In genomic region chr6:13307508-13307995, GRCh38 we compare ENCODE assay signal across 13 cellular contexts. TPM values are rescaled to one million over a fixed set of nuclear protein-coding genes. Genes with fewer than 3 reads are reported as not detected.
DNase-seq lines count a peak whose midpoint lies in the region; ATAC-seq, FAIRE-seq and TF ChIP-seq lines count a peak whose summit lies in the region.
"Had no signal": no experiment of that assay in that cellular context is flagged by ENCODE, and none has a peak within 500 bp of the region (broad histone marks: within the 10 kb centered on the region; RNA-seq: fewer than 3 reads in every experiment).

No MANE protein-coding gene starts in this region.

- H3K9me3 ChIP-seq in heart right ventricle (no peaks in the 10 kb centered on the region), smooth muscle cell (replicated peaks; ENCODE audit: low read depth) (no peaks in the 10 kb centered on the region)
- H3K9me3 ChIP-seq in CD4-positive, alpha-beta T cell (ENCODE audit: control insufficient read depth, low read length) = no peaks in the 10 kb centered on the region

- ATAC-seq in heart right ventricle (no peak), left cardiac atrium (no peak)
- no peak for ATAC-seq in CD4-positive, alpha-beta T cell (ENCODE audit: poor library complexity)
- ATAC-seq: stimulated activated memory B cell treated with anti-CD40 and anti-IgM and Interleukin-4, amounts not matched to agents 10 μg/mL and 1 μg/mL and 100 μg/mL, for 72 hours had no signal

- H3K4me3 Mint-ChIP-seq in CD4-positive, alpha-beta T cell = no peak overlapping the region
- H3K4me3 Mint-ChIP-seq: CD8-positive, alpha-beta memory T cell; stimulated activated memory B cell treated with anti-CD40 and anti-IgM and Interleukin-4, amounts not matched to agents 10 μg/mL and 1 μg/mL and 100 μg/mL, for 72 hours had no signal

- H3K4me1 ChIP-seq in heart right ventricle = peaks cover 12 to 54% (median 30%) of the 10 kb centered on the region in 9 donors
- H3K4me1 ChIP-seq in smooth muscle cell (ENCODE audit: low read depth) = peaks cover 11% of the 10 kb centered on the region

- FAIRE-seq in RCC 7860 (lab: Jason Lieb, UNC) = peak; percentile 95
- FAIRE-seq: colon, TTC549 had no signal

- in situ Hi-C loops in GM13977 (cut with MboI; ENCODE audit: low pct_unique_long_range_greater_than_20kb, low sequenced_read_pairs, unreplicated experiment) = no loop called here

- intact Hi-C loops in heart right ventricle (cut with DNase I) = loop anchor here in 1 of 10 donors (10.0 kb wide), 1 partner anchor 113 kb away; no protein-coding TSS in a partner anchor
- intact Hi-C loops in left cardiac atrium (cut with DNase I) = loop anchor here in 1 of 2 donors (10.0 kb wide), 1 partner anchor 113 kb away; no protein-coding TSS in a partner anchor
- intact Hi-C loops in CD4-positive, alpha-beta T cell (cut with DNase I, micrococcal nuclease) = no loop called here

- POLR2A ChIA-PET in CD4-positive, alpha-beta T cell (lab: Charles Lee) = no interaction called here

- H3K27ac ChIP-seq in heart right ventricle (peak overlapping the region in 6 of 10 donors; percentile 18 to 64 (median 51)), smooth muscle cell (ENCODE audit: low read depth) (peak overlapping the region; percentile 33)
- H3K27ac ChIP-seq in CD4-positive, alpha-beta T cell (ENCODE audit: low read depth, low read length) = no peak overlapping the region

- H3K4me1 Mint-ChIP-seq in CD4-positive, alpha-beta T cell (ENCODE audit: low read depth) = peaks cover 18% of the 10 kb centered on the region

- H3K27ac Mint-ChIP-seq in CD4-positive, alpha-beta T cell = no peak overlapping the region
- H3K27ac Mint-ChIP-seq: stimulated activated memory B cell treated with anti-CD40 and anti-IgM and Interleukin-4, amounts not matched to agents 10 μg/mL and 1 μg/mL and 100 μg/mL, for 72 hours had no signal

- H3K9ac ChIP-seq in smooth muscle cell (ENCODE audit: low read depth) = no peak overlapping the region

- CTCF ChIA-PET in CD4-positive, alpha-beta T cell (lab: Charles Lee) = no interaction called here

- H3K36me3 Mint-ChIP-seq in CD4-positive, alpha-beta T cell (ENCODE audit: low read depth) = peaks cover 93% of the 10 kb centered on the region

- H3K4me2 ChIP-seq in smooth muscle cell = no peak overlapping the region

- DNase-seq in heart right ventricle (no peak), left cardiac atrium (no peak), RCC 7860 (ENCODE audit: low spot score) (peak; percentile 87), fibroblast of gingiva (ENCODE audit: low read depth) (peak; percentile 82), smooth muscle cell (lab: John Stamatoyannopoulos, UW; ENCODE audit: unreplicated experiment) (no peak), GM13977 (ENCODE audit: low spot score) (no peak), ureter (ENCODE audit: low spot score) (no peak)
- DNase-seq in CD4-positive, alpha-beta T cell = no peak
- DNase-seq: CD8-positive, alpha-beta memory T cell; NCI-H187 had no signal

- TF ChIP-seq CTCF in heart right ventricle (IDR thresholded peaks at IDR 0.05) = no peak
- TF ChIP-seq CTCF in smooth muscle cell (IDR thresholded peaks at IDR 0.05; ENCODE audit: borderline replicate concordance, insufficient read depth, poor library complexity, severe bottlenecking) = no peak
- TF ChIP-seq CTCF in GM13977 (IDR thresholded peaks at IDR 0.05; ENCODE audit: extremely low read depth, insufficient read depth, missing control alignments) = no peak
- no peak for TF ChIP-seq CTCF in CD4-positive, alpha-beta T cell (IDR thresholded peaks at IDR 0.05)

- 83 to 85% methylated on average over 7 of the region's 7 CpGs for WGBS in heart right ventricle, 2 donors
- 81% methylated on average over 7 of the region's 7 CpGs for WGBS in smooth muscle cell (ENCODE audit: low lambda C conversion rate)

- H3K27me3 ChIP-seq in heart right ventricle = no peaks in the 10 kb centered on the region
- H3K27me3 ChIP-seq in smooth muscle cell (ENCODE audit: low read depth) = no peaks in the 10 kb centered on the region
- H3K27me3 ChIP-seq in CD4-positive, alpha-beta T cell (ENCODE audit: control insufficient read depth, insufficient read depth, low read length) = no peaks in the 10 kb centered on the region

- H4K20me1 ChIP-seq in smooth muscle cell (ENCODE audit: low read depth) = no peaks in the 10 kb centered on the region

- H3K27me3 Mint-ChIP-seq in CD4-positive, alpha-beta T cell = no peaks in the 10 kb centered on the region
- H3K27me3 Mint-ChIP-seq: CD8-positive, alpha-beta memory T cell; stimulated activated memory B cell treated with anti-CD40 and anti-IgM and Interleukin-4, amounts not matched to agents 10 μg/mL and 1 μg/mL and 100 μg/mL, for 72 hours had no signal

- H3K4me3 ChIP-seq in heart right ventricle (no peak overlapping the region), smooth muscle cell (no peak overlapping the region)

- no peaks in the 10 kb centered on the region for H3K79me2 ChIP-seq in smooth muscle cell (ENCODE audit: low read depth)

- H3K36me3 ChIP-seq in heart right ventricle = peaks cover 0 to 89% (median 21%) of the 10 kb centered on the region in 9 donors
- H3K36me3 ChIP-seq in smooth muscle cell (ENCODE audit: low read depth) = peaks cover 5% of the 10 kb centered on the region

- H3K9me3 Mint-ChIP-seq in CD4-positive, alpha-beta T cell = no peaks in the 10 kb centered on the region
- H3K9me3 Mint-ChIP-seq: CD8-positive, alpha-beta memory T cell; stimulated activated memory B cell treated with anti-CD40 and anti-IgM and Interleukin-4, amounts not matched to agents 10 μg/mL and 1 μg/mL and 100 μg/mL, for 72 hours had no signal

- peaks cover 7% of the 10 kb centered on the region for H3F3A ChIP-seq in smooth muscle cell (ENCODE audit: low read depth)

- no peak overlapping the region for H2AFZ ChIP-seq in smooth muscle cell (ENCODE audit: low read depth)

RNA-seq across cellular contexts. Expression of gene TBC1D7, which starts 20.8 kb away (rescaled TPM):
- total RNA-seq in heart right ventricle (10 to 100 TPM; 21.7 to 42.6 (median 28.6) TPM), left cardiac atrium (10 to 100 TPM; 21.6 to 36.3 TPM), smooth muscle cell (19.6 and 21.1 TPM in 2 replicates), ureter (15.6 TPM)
- polyA plus RNA-seq in heart right ventricle (10 to 100 TPM; 17.3 to 19.3 TPM), smooth muscle cell (29.5 and 39.6 TPM in 2 replicates)
- total RNA-seq in CD4-positive, alpha-beta T cell = 10 to 100 TPM; 10.2 to 12.3 TPM

Comparison
In these comparisons a context has a peak if more than half of its experiments do, and no peak if none do; other contexts are left out.
1. DNase-seq: peak in RCC 7860 (single experiment) and fibroblast of gingiva (single experiment); none in heart right ventricle (0 of 2), left cardiac atrium (single experiment), smooth muscle cell (single experiment), GM13977 (single experiment), CD4-positive, alpha-beta T cell (0 of 10) and ureter (single experiment).